Comparison of ENCODE assay signal across 8 cellular contexts in the genomic region with DNA sequence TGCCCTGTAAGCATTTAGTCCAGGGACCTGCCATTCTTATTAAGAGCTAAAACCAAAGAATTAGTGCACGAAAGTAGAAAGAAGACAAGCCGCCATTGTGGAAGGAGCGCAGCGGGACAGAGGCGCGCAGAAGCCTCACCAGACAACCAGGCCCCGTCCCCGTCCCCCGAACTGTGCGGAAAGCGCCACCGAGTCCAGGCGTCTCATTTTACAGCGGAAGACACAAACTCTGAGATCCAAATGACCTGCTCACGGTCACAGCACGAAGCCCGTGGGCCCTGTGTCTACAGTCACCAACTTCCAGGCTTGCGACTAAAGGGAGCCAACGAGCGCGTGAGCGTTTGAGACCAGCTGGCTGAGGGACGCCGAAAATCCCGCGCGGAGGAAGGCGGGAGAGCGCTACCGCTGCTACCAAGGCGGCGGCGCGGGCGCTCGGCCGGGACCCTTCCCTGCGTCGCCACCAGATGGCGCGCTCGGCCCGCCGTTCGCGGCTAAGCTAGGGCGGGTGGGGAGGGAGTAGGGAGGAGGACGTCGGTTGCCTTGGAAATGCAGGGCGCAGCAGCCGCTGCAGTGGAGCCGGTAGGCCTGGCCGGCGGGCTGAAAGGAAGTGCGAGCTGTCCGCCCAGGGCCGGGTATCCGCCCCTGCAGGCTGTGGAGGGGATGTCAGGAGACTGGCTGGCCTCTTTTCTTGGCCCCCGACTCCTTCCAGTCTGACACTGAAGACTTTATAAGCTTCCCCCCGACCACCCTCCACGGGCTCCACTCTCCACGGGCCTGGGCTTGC. TPM values are rescaled to one million over a fixed set of nuclear protein-coding genes. Genes with fewer than 3 reads are reported as not detected.
DNase-seq lines count a peak whose midpoint lies in the region; ATAC-seq and TF ChIP-seq lines count a peak whose summit lies in the region.

No MANE protein-coding gene starts in this region.

- TF ChIP-seq POLR2A in GM10847 (IDR thresholded peaks at IDR 0.05; ENCODE audit: extremely low read depth, insufficient read length) = peak; percentile 22
- peak; percentile 19 for TF ChIP-seq POLR2A in NB4 (IDR thresholded peaks at IDR 0.05; ENCODE audit: extremely low read depth, insufficient read length)
- TF ChIP-seq POLR2A in thyroid gland (IDR thresholded peaks at IDR 0.05) = peak in 1 of 2 donors; percentile 22

- H3K4me3 ChIP-seq in NB4 (ENCODE audit: low read depth, low read length) = peak overlapping the region; percentile 68
- peak overlapping the region in 2 of 3 donors; percentile 45 to 51 for H3K4me3 ChIP-seq in thyroid gland (replicated peaks in 1 of 3)

- intact Hi-C loops in head of caudate nucleus (cut with DNase I) (loop anchor here (10.0 kb wide), 3 partner anchors 90 to 430 kb away; no protein-coding TSS in a partner anchor), thyroid gland (cut with DNase I) (loop anchor here (10.0 kb wide), 1 partner anchor 360 kb away; no protein-coding TSS in a partner anchor)

- H3K27me3 Mint-ChIP-seq in activated naive CD4-positive, alpha-beta T cell treated with anti-CD3 and anti-CD28 coated beads, Interleukin-2, amount 50 U/mL, for 24 hours = no peaks in the 10 kb centered on the region
- no peaks in the 10 kb centered on the region for H3K27me3 Mint-ChIP-seq in osteocyte (ENCODE audit: unreplicated experiment)

- peak; percentile 45 for TF ChIP-seq CTCF in NB4 (IDR thresholded peaks at IDR 0.05; ENCODE audit: low read depth, low read length)
- peak; percentile 92 for TF ChIP-seq CTCF in osteocyte (IDR thresholded peaks at IDR 0.05)
- peak; percentile 56 to 99 (median 90) for TF ChIP-seq CTCF in thyroid gland (IDR thresholded peaks at IDR 0.05)

- no peaks in the 10 kb centered on the region for H3K27me3 ChIP-seq in thyroid gland

- ATAC-seq in HG02588 (IDR thresholded peaks at IDR 0.05; ENCODE audit: unreplicated experiment) = peak; percentile 99

- no peaks in the 10 kb centered on the region for H3K9me3 ChIP-seq in thyroid gland

- peaks cover 0 to 4% of the 10 kb centered on the region in 2 donors for H3K4me1 ChIP-seq in thyroid gland

- peak overlapping the region; percentile 95 for H3K27ac Mint-ChIP-seq in activated naive CD4-positive, alpha-beta T cell treated with anti-CD3 and anti-CD28 coated beads, Interleukin-2, amount 50 U/mL, for 24 hours
- H3K27ac Mint-ChIP-seq in osteocyte (ENCODE audit: unreplicated experiment) = peak overlapping the region; percentile 96

- H3K4me3 Mint-ChIP-seq in activated naive CD4-positive, alpha-beta T cell treated with anti-CD3 and anti-CD28 coated beads, Interleukin-2, amount 50 U/mL, for 24 hours = peak overlapping the region; percentile 94
- peak overlapping the region; percentile 84 for H3K4me3 Mint-ChIP-seq in osteocyte (ENCODE audit: unreplicated experiment)

- WGBS in thyroid gland, 2 donors = 0 to 2% methylated on average over 24 to 37 of the region's 62 CpGs

- H3K4me1 Mint-ChIP-seq in activated naive CD4-positive, alpha-beta T cell treated with anti-CD3 and anti-CD28 coated beads, Interleukin-2, amount 50 U/mL, for 24 hours = peaks cover 12% of the 10 kb centered on the region
- peaks cover 10% of the 10 kb centered on the region for H3K4me1 Mint-ChIP-seq in osteocyte (ENCODE audit: unreplicated experiment)

- no peaks in the 10 kb centered on the region for H3K36me3 Mint-ChIP-seq in activated naive CD4-positive, alpha-beta T cell treated with anti-CD3 and anti-CD28 coated beads, Interleukin-2, amount 50 U/mL, for 24 hours
- H3K36me3 Mint-ChIP-seq in osteocyte (ENCODE audit: unreplicated experiment) = no peaks in the 10 kb centered on the region

- H3K27ac ChIP-seq in thyroid gland = peak overlapping the region; percentile 58 to 83 (median 78)

- DNase-seq in NB4 (ENCODE audit: low read depth) = peak; percentile 97
- DNase-seq in SK-N-DZ (ENCODE audit: low spot score) = peak; percentile 96
- DNase-seq in head of caudate nucleus = peak; percentile 76 to 95 (median 88)
- peak; percentile 97 for DNase-seq in osteocyte (ENCODE audit: extremely low spot score, unreplicated experiment)
- DNase-seq in thyroid gland = peak; percentile 88 to 89

- no peaks in the 10 kb centered on the region for H3K9me3 Mint-ChIP-seq in activated naive CD4-positive, alpha-beta T cell treated with anti-CD3 and anti-CD28 coated beads, Interleukin-2, amount 50 U/mL, for 24 hours
- H3K9me3 Mint-ChIP-seq in osteocyte (ENCODE audit: unreplicated experiment) = peaks cover 5% of the 10 kb centered on the region

- H3K36me3 ChIP-seq in thyroid gland = no peaks in the 10 kb centered on the region

RNA-seq across cellular contexts. Expression of a gene that starts 0.4 kb away (rescaled TPM):
- polyA plus RNA-seq in SK-N-DZ (2014; cell fraction: cytosol; rRNA removed) = not detected in 2 replicates
- polyA plus RNA-seq in SK-N-DZ (2014; cell fraction: nucleus; rRNA removed) = not detected in 2 replicates
- total RNA-seq in osteocyte = not detected in 2 replicates
- not detected for total RNA-seq in thyroid gland

RNA-seq across cellular contexts. Expression of a gene that starts 43.8 kb away (rescaled TPM):
- polyA plus RNA-seq in SK-N-DZ (2014; cell fraction: cytosol; rRNA removed) = 7.4 and 8.2 TPM in 2 replicates
- 9.3 and 15.5 TPM in 2 replicates for polyA plus RNA-seq in SK-N-DZ (2014; cell fraction: nucleus; rRNA removed)
- total RNA-seq in osteocyte = 4.0 and 5.1 TPM in 2 replicates
- 10 to 100 TPM in 2 of 4 donors, 1 to 10 TPM in 2; 4.5 to 18.8 (median 9.0) TPM for total RNA-seq in thyroid gland

Comparison
In these comparisons a context has a peak if more than half of its experiments do, and no peak if none do; other contexts are left out.
1. Peak in every context shown above with its lines: DNase-seq, ATAC-seq, H3K4me3 ChIP-seq and H3K27ac ChIP-seq.